31 cellular contexts compared by ENCODE assay signal in genomic region chr16:81654346-81654745, GRCh38.
DNase-seq lines count a peak whose midpoint lies in the region; ATAC-seq and TF ChIP-seq lines count a peak whose summit lies in the region.
"Had no signal": no experiment of that assay in that cellular context is flagged by ENCODE, and none has a peak within 500 bp of the region (broad histone marks: within the 10 kb centered on the region; RNA-seq: fewer than 3 reads in every experiment).

No MANE protein-coding gene starts in this region.

- H3K23ac ChIP-seq in mesendoderm (ENCODE audit: low read length): no peak overlapping the region

- H3K27ac ChIP-seq in testis (peak overlapping the region; percentile 26 to 46), mesendoderm (ENCODE audit: low read depth, low read length) (no peak overlapping the region)
- H3K27ac ChIP-seq: 22Rv1, epithelial cell of prostate, foreskin keratinocyte, hepatocyte, left ventricle myocardium inferior, tibial artery had no signal

- H2BK5ac ChIP-seq in mesendoderm (ENCODE audit: low read length): no peak overlapping the region

- H3K4me2 ChIP-seq in mesendoderm (ENCODE audit: low read length): no peak overlapping the region
- H3K4me2 ChIP-seq: hepatocyte, smooth muscle cell had no signal

- peak; percentile 34 to 93 for ATAC-seq in activated naive CD4-positive, alpha-beta T cell treated with anti-CD3 and anti-CD28 coated beads, Interleukin-2, amount 50 U/mL, for 72 hours
- ATAC-seq: activated CD8-positive, alpha-beta memory T cell treated with anti-CD3 and anti-CD28 coated beads, Interleukin-2, amount 10 ng/mL, durations not matched to agents 7 days and 5 days; CD8-positive, alpha-beta T cell; foreskin keratinocyte; naive thymus-derived CD4-positive, alpha-beta T cell; stimulated activated naive B cell treated with anti-CD40 and anti-IgM and Interleukin-4, amounts not matched to agents 10 μg/mL and 1 μg/mL and 100 μg/mL, for 72 hours had no signal

- H2BK15ac ChIP-seq in mesendoderm (replicated peaks; ENCODE audit: low read depth): no peak overlapping the region

- H3K4me3 ChIP-seq in fibroblast of the aortic adventitia (ENCODE audit: low read depth, low read length): no peak overlapping the region
- peak overlapping the region in 1 of 2 donors; percentile 64 for H3K4me3 ChIP-seq in testis
- H3K4me3 ChIP-seq in mesendoderm (ENCODE audit: low read length): no peak overlapping the region
- H3K4me3 ChIP-seq: hepatocyte, left ventricle myocardium inferior, smooth muscle cell, tibial artery had no signal

- no peaks in the 10 kb centered on the region for H3K79me1 ChIP-seq in mesendoderm (ENCODE audit: low read length)

- no peak for TF ChIP-seq CTCF in fibroblast of the aortic adventitia (IDR thresholded peaks at IDR 0.05; ENCODE audit: insufficient read depth, low read length)
- TF ChIP-seq CTCF in testis (IDR thresholded peaks at IDR 0.05): no peak

- no peak overlapping the region for H4K8ac ChIP-seq in mesendoderm (ENCODE audit: low read depth, low read length)

- peaks cover 10% of the 10 kb centered on the region for H3K4me1 ChIP-seq in testis
- H3K4me1 ChIP-seq in mesendoderm (ENCODE audit: control insufficient read depth, low read depth, low read length): peaks cover 6% of the 10 kb centered on the region
- H3K4me1 ChIP-seq: foreskin keratinocyte had no signal

- no peak for DNase-seq in activated naive CD4-positive, alpha-beta T cell treated with anti-CD3 and anti-CD28 coated beads, Interleukin-2, amount 50 U/mL, for 72 hours (ENCODE audit: low spot score in 2 of 2)
- DNase-seq in activated naive CD4-positive, alpha-beta T cell treated with Interleukin-2 at 50 U/mL for 16 hours: no peak
- DNase-seq in RKO (ENCODE audit: low spot score) (peak; percentile 28), fibroblast of the aortic adventitia (ENCODE audit: low read depth) (peak; percentile 10), testis (no peak), inferior parietal cortex (ENCODE audit: extremely low spot score) (no peak), mesendoderm (no peak), ureter (ENCODE audit: low spot score) (no peak)
- DNase-seq: activated CD4-positive, alpha-beta T cell treated with anti-CD3 and anti-CD28 coated beads, Interleukin-2, amount 10 ng/mL, durations not matched to agents 7 days and 5 days; activated CD8-positive, alpha-beta memory T cell treated with anti-CD3 and anti-CD28 coated beads, Interleukin-2, amount 10 ng/mL, durations not matched to agents 7 days and 5 days; AML-193; CD8-positive, alpha-beta T cell; cerebellar nuclear complex; foreskin keratinocyte; GOT3; KG1; left ventricle myocardium inferior; MV-4-11; naive thymus-derived CD4-positive, alpha-beta T cell; NCI-H1694 treated with DMSO at 0.1 percent for 48 hours; NCI-H2171 treated with DMSO at 0.1 percent for 48 hours; NCI-H526; stimulated activated CD4-positive, alpha-beta T cell treated with anti-CD3 and anti-CD28 coated beads, Interleukin-4, amount 100 ng/mL, for 1 hour; stimulated activated naive B cell treated with anti-CD40 and anti-IgM and Interleukin-4, amounts not matched to agents 10 μg/mL and 1 μg/mL and 100 μg/mL, for 72 hours; tibial artery had no signal

- no peak overlapping the region for H2AK5ac ChIP-seq in mesendoderm (ENCODE audit: low read length)

- H4K5ac ChIP-seq in mesendoderm (ENCODE audit: low read length): no peak overlapping the region

- H3K18ac ChIP-seq in mesendoderm (ENCODE audit: low read length): no peak overlapping the region

- no peak overlapping the region for H3K56ac ChIP-seq in mesendoderm (ENCODE audit: low read length)

- H3K79me2 ChIP-seq in mesendoderm (ENCODE audit: control insufficient read depth, insufficient read depth, low read length): no peaks in the 10 kb centered on the region

- WGBS in testis, 2 donors: 63 to 67% methylated on average over 1 of the region's 1 CpG
- WGBS in mesendoderm (ENCODE audit: extremely low coverage, insufficient coverage, low lambda C conversion rate): no CpG with 5 or more reads among the region's 1 CpG

- no peaks in the 10 kb centered on the region for H3K27me3 ChIP-seq in testis
- no peaks in the 10 kb centered on the region for H3K27me3 ChIP-seq in mesendoderm (ENCODE audit: insufficient read depth, low read length, poor library complexity)
- H3K27me3 ChIP-seq: foreskin keratinocyte, hepatocyte, tibial artery had no signal

- H3K9me3 Mint-ChIP-seq in activated naive CD4-positive, alpha-beta T cell treated with anti-CD3 and anti-CD28 coated beads, Interleukin-2, amount 50 U/mL, for 72 hours: no peaks in the 10 kb centered on the region
- H3K9me3 Mint-ChIP-seq: activated CD4-positive, alpha-beta T cell treated with anti-CD3 and anti-CD28 coated beads, Interleukin-2, amount 10 ng/mL, durations not matched to agents 7 days and 5 days; activated naive CD4-positive, alpha-beta T cell treated with anti-CD3 and anti-CD28 coated beads, Interleukin-2, amount 50 U/mL, for 24 hours; CD8-positive, alpha-beta T cell; naive thymus-derived CD4-positive, alpha-beta T cell; stimulated activated naive B cell treated with anti-CD40 and anti-IgM and Interleukin-4, amounts not matched to agents 10 μg/mL and 1 μg/mL and 100 μg/mL, for 72 hours; T-helper 2 cell treated with Interferon-gamma antibody and Interleukin-4, amounts not matched to agents 5 μg/mL and 100 μg/mL, for 36 hours had no signal

- no peaks in the 10 kb centered on the region for H3K9me3 ChIP-seq in testis
- H3K9me3 ChIP-seq: left ventricle myocardium inferior, tibial artery had no signal

- intact Hi-C loops in testis (cut with DNase I; ENCODE audit: low total_unique reads): no loop called here

- H3K36me3 Mint-ChIP-seq in activated naive CD4-positive, alpha-beta T cell treated with anti-CD3 and anti-CD28 coated beads, Interleukin-2, amount 50 U/mL, for 72 hours: no peaks in the 10 kb centered on the region

- H3K9ac ChIP-seq in mesendoderm (ENCODE audit: low read length): no peak overlapping the region

- H3K36me3 ChIP-seq in testis (ENCODE audit: low read depth, missing control alignments) (no peaks in the 10 kb centered on the region), mesendoderm (ENCODE audit: control insufficient read depth, insufficient read depth, low read length) (no peaks in the 10 kb centered on the region)

- no peak overlapping the region for H3K4ac ChIP-seq in mesendoderm (ENCODE audit: low read depth, low read length)

- no peak for TF ChIP-seq POLR2A in testis (IDR thresholded peaks at IDR 0.05)

- peak overlapping the region; percentile 5 to 39 for H3K27ac Mint-ChIP-seq in activated naive CD4-positive, alpha-beta T cell treated with anti-CD3 and anti-CD28 coated beads, Interleukin-2, amount 50 U/mL, for 72 hours
- H3K27ac Mint-ChIP-seq: activated CD4-positive, alpha-beta T cell treated with anti-CD3 and anti-CD28 coated beads, Interleukin-2, amount 10 ng/mL, durations not matched to agents 7 days and 5 days; activated CD8-positive, alpha-beta memory T cell treated with anti-CD3 and anti-CD28 coated beads, Interleukin-2, amount 10 ng/mL, durations not matched to agents 7 days and 5 days; activated naive CD4-positive, alpha-beta T cell treated with anti-CD3 and anti-CD28 coated beads, Interleukin-2, amount 50 U/mL, for 24 hours; stimulated activated naive B cell treated with anti-CD40 and anti-IgM and Interleukin-4, amounts not matched to agents 10 μg/mL and 1 μg/mL and 100 μg/mL, for 72 hours; T-helper 2 cell treated with Interferon-gamma antibody and Interleukin-4, amounts not matched to agents 5 μg/mL and 100 μg/mL, for 36 hours had no signal

- no peak overlapping the region for H2BK120ac ChIP-seq in mesendoderm (ENCODE audit: low read depth, low read length)

Comparison
In these comparisons a context has a peak if more than half of its experiments do, and no peak if none do; other contexts are left out.
1. DNase-seq: peak in RKO (single experiment) and fibroblast of the aortic adventitia (single experiment); none in activated naive CD4-positive, alpha-beta T cell treated with anti-CD3 and anti-CD28 coated beads, Interleukin-2, amount 50 U/mL, for 72 hours (0 of 2), activated naive CD4-positive, alpha-beta T cell treated with Interleukin-2 at 50 U/mL for 16 hours (single experiment), testis (single experiment), inferior parietal cortex (single experiment), mesendoderm (single experiment) and ureter (single experiment).